10 cellular contexts compared by ENCODE assay signal in the genomic region with DNA sequence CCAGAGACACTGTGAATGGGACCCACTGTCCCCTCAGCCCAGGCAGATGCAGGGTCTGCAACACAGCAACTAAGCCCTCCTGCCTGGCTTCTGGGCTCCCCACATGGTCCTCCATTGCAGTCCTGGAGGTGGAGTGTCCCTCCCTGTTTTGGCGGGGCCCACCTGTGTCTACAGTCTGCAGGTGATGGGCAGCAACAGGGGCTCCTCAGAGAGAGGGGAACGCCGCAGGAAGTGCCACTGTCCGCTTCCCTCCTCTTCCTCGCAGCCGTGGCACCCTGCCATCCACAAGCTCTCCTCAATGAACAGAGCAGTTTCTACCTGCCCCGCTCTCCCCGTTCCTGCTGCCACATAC. TPM values are rescaled to one million over a fixed set of nuclear protein-coding genes. Genes with fewer than 3 reads are reported as not detected.
DNase-seq lines count a peak whose midpoint lies in the region; ATAC-seq and TF ChIP-seq lines count a peak whose summit lies in the region.
"Had no signal": no experiment of that assay in that cellular context is flagged by ENCODE, and none has a peak within 500 bp of the region (broad histone marks: within the 10 kb centered on the region; RNA-seq: fewer than 3 reads in every experiment).

No MANE protein-coding gene starts in this region.

- peak overlapping the region; percentile 82 for H3K4me3 Mint-ChIP-seq in T-helper 1 cell treated with Interleukin-12 subunit alpha and Interleukin-12 subunit beta and Interleukin-4 antibody, amounts not matched to agents 30 μg/mL and 1 μg/mL, for 36 hours
- peak overlapping the region; percentile 89 for H3K4me3 Mint-ChIP-seq in stimulated activated effector memory CD8-positive, alpha-beta T cell treated with anti-CD3 and anti-CD28 coated beads, Interleukin-12 subunit alpha, Interleukin-12 subunit beta, amount 100 ng/mL, for 72 hours
- H3K4me3 Mint-ChIP-seq: nephron had no signal

- H3K27me3 Mint-ChIP-seq in T-helper 1 cell treated with Interleukin-12 subunit alpha and Interleukin-12 subunit beta and Interleukin-4 antibody, amounts not matched to agents 30 μg/mL and 1 μg/mL, for 36 hours (ENCODE audit: low read depth), result no peaks in the 10 kb centered on the region

- DNase-seq in T-helper 1 cell (no peak), OCI-LY7 (ENCODE audit: low spot score) (no peak), DMS53 (lab: John Stamatoyannopoulos, UW) (no peak)
- DNase-seq in stimulated activated effector memory CD8-positive, alpha-beta T cell treated with anti-CD3 and anti-CD28 coated beads, Interleukin-12 subunit alpha, Interleukin-12 subunit beta, amount 100 ng/mL, for 72 hours (ENCODE audit: low spot score in 2 of 2), result no peak

- TF ChIP-seq CTCF in OCI-LY7 (conservative IDR thresholded peaks at IDR 0.05; ENCODE audit: low read length), result no peak

- no peak for ATAC-seq in stimulated activated effector memory CD8-positive, alpha-beta T cell treated with anti-CD3 and anti-CD28 coated beads, Interleukin-12 subunit alpha, Interleukin-12 subunit beta, amount 100 ng/mL, for 72 hours
- ATAC-seq in HG03521 (IDR thresholded peaks at IDR 0.05; ENCODE audit: unreplicated experiment) (no peak), HG03520 (IDR thresholded peaks at IDR 0.05; ENCODE audit: unreplicated experiment) (no peak)

- BruUV-seq in OCI-LY7 (replicated peaks; lab: Mats Ljungman, UMichigan), result no TSS peak

- POLR2A ChIA-PET in OCI-LY7 (lab: Charles Lee), result interaction anchor here (1.9 to 3.8 kb wide), 2 partner anchors 9 to 15 kb away, joined by 7 to 22 read pairs; partner anchors contain the start of gene CAMK2G

- no peaks in the 10 kb centered on the region; the same call in 1 of the 2 replicates for H3K79me2 ChIP-seq in OCI-LY7 (ENCODE audit: insufficient read depth, low read depth, low read length)

- peak overlapping the region; percentile 46; the same call in 1 of the 2 replicates for H2AFZ ChIP-seq in OCI-LY7 (ENCODE audit: low read length)

- no peaks in the 10 kb centered on the region for H3K9me3 Mint-ChIP-seq in T-helper 1 cell treated with Interleukin-12 subunit alpha and Interleukin-12 subunit beta and Interleukin-4 antibody, amounts not matched to agents 30 μg/mL and 1 μg/mL, for 36 hours
- H3K9me3 Mint-ChIP-seq in stimulated activated effector memory CD8-positive, alpha-beta T cell treated with anti-CD3 and anti-CD28 coated beads, Interleukin-12 subunit alpha, Interleukin-12 subunit beta, amount 100 ng/mL, for 72 hours, result no peaks in the 10 kb centered on the region
- H3K9me3 Mint-ChIP-seq: nephron had no signal

- no peaks in the 10 kb centered on the region for H3K27me3 ChIP-seq in duodenal mucosa (ENCODE audit: control insufficient read depth in 1 of 2, insufficient read depth in 2 of 2, low read length in 2 of 2)

- H3K4me2 ChIP-seq in OCI-LY7 (ENCODE audit: low read length), result peak overlapping the region; percentile 92

- CTCF ChIA-PET in OCI-LY7 (lab: Charles Lee; ENCODE audit: unreplicated experiment), result interaction anchor here (1.6 to 2.5 kb wide), 3 partner anchors 11 to 15 kb away, joined by 3 to 16 read pairs (median 3); no protein-coding TSS in a partner anchor

- H3K4me1 ChIP-seq in OCI-LY7 (ENCODE audit: insufficient read depth, low read length, poor library complexity, severe bottlenecking), result peaks cover 37% of the 10 kb centered on the region
- H3K4me1 ChIP-seq in duodenal mucosa (ENCODE audit: control insufficient read depth in 1 of 2, insufficient read depth in 2 of 2, low read length in 2 of 2), result peaks cover 40 to 47% of the 10 kb centered on the region in 2 donors

- peaks cover 41% of the 10 kb centered on the region; the same call in 1 of the 2 replicates for H3K36me3 ChIP-seq in OCI-LY7 (ENCODE audit: insufficient read depth, low read length)
- peaks cover 44 to 87% of the 10 kb centered on the region in 2 donors for H3K36me3 ChIP-seq in duodenal mucosa (ENCODE audit: control insufficient read depth in 1 of 2, insufficient read depth in 2 of 2, low read length in 2 of 2)

- H4K20me1 ChIP-seq in OCI-LY7 (ENCODE audit: insufficient read depth, low read length), result no peaks in the 10 kb centered on the region

- peaks cover 57% of the 10 kb centered on the region for H3K4me1 Mint-ChIP-seq in T-helper 1 cell treated with Interleukin-12 subunit alpha and Interleukin-12 subunit beta and Interleukin-4 antibody, amounts not matched to agents 30 μg/mL and 1 μg/mL, for 36 hours (ENCODE audit: low read depth)
- H3K4me1 Mint-ChIP-seq in stimulated activated effector memory CD8-positive, alpha-beta T cell treated with anti-CD3 and anti-CD28 coated beads, Interleukin-12 subunit alpha, Interleukin-12 subunit beta, amount 100 ng/mL, for 72 hours, result peaks cover 56% of the 10 kb centered on the region

- H3K27ac Mint-ChIP-seq in T-helper 1 cell treated with Interleukin-12 subunit alpha and Interleukin-12 subunit beta and Interleukin-4 antibody, amounts not matched to agents 30 μg/mL and 1 μg/mL, for 36 hours, result peak overlapping the region; percentile 96
- peak overlapping the region; percentile 99 for H3K27ac Mint-ChIP-seq in stimulated activated effector memory CD8-positive, alpha-beta T cell treated with anti-CD3 and anti-CD28 coated beads, Interleukin-12 subunit alpha, Interleukin-12 subunit beta, amount 100 ng/mL, for 72 hours
- H3K27ac Mint-ChIP-seq: nephron had no signal

- H3K36me3 Mint-ChIP-seq in T-helper 1 cell treated with Interleukin-12 subunit alpha and Interleukin-12 subunit beta and Interleukin-4 antibody, amounts not matched to agents 30 μg/mL and 1 μg/mL, for 36 hours (ENCODE audit: low read depth), result peaks cover 30% of the 10 kb centered on the region
- peaks cover 15% of the 10 kb centered on the region for H3K36me3 Mint-ChIP-seq in stimulated activated effector memory CD8-positive, alpha-beta T cell treated with anti-CD3 and anti-CD28 coated beads, Interleukin-12 subunit alpha, Interleukin-12 subunit beta, amount 100 ng/mL, for 72 hours

- no peaks in the 10 kb centered on the region for H3K9me2 ChIP-seq in OCI-LY7 (ENCODE audit: insufficient read depth, low read length)

- intact Hi-C loops in OCI-LY7 (cut with micrococcal nuclease; ENCODE audit: unreplicated experiment), result no loop called here

- H3K9me3 ChIP-seq in OCI-LY7 (ENCODE audit: low read length), result no peaks in the 10 kb centered on the region
- H3K9me3 ChIP-seq in duodenal mucosa (ENCODE audit: control insufficient read depth in 1 of 2, low read length in 2 of 2), result no peaks in the 10 kb centered on the region

- H3K9ac ChIP-seq in duodenal mucosa (ENCODE audit: low read depth in 1 of 2, low read length in 2 of 2), result no peak overlapping the region

- H3K27ac ChIP-seq in OCI-LY7 (ENCODE audit: low read depth, low read length, poor library complexity, severe bottlenecking), result peak overlapping the region; percentile 89
- H3K27ac ChIP-seq in duodenal mucosa (ENCODE audit: low read depth, low read length), result no peak overlapping the region
- H3K27ac ChIP-seq: 22Rv1 had no signal

- peak overlapping the region; percentile 63 for H3K4me3 ChIP-seq in OCI-LY7 (ENCODE audit: low read depth, low read length, poor library complexity, severe bottlenecking)
- H3K4me3 ChIP-seq in duodenal mucosa (ENCODE audit: low read depth in 1 of 2, low read length in 2 of 2), result peak overlapping the region; percentile 44

RNA-seq across cellular contexts. Expression of gene CAMK2G, which starts 9.3 kb away (rescaled TPM):
- 21.1 and 29.1 TPM in 2 replicates for total RNA-seq in OCI-LY7 (2014; rRNA removed; shearing (Covaris generic))
- total RNA-seq in OCI-LY7 (2022), result 34.8 and 41.6 TPM in 2 replicates

RNA-seq across cellular contexts. Expression of gene PLAU, which starts 45.8 kb away (rescaled TPM):
- total RNA-seq in OCI-LY7 (2014; rRNA removed; shearing (Covaris generic)), result 2.0 and 5.2 TPM in 2 replicates
- 0.74 and 0.85 TPM in 2 replicates for total RNA-seq in OCI-LY7 (2022)

RNA-seq across cellular contexts. Expression of gene NDST2, which starts 53.7 kb away (rescaled TPM):
- total RNA-seq in OCI-LY7 (2014; rRNA removed; shearing (Covaris generic)), result 27.7 and 45.2 TPM in 2 replicates
- 52.8 and 59.7 TPM in 2 replicates for total RNA-seq in OCI-LY7 (2022)
